Comparison of ENCODE assay signal across 8 cellular contexts in genomic region chr19:14505488-14506239, GRCh38. TPM values are rescaled to one million over a fixed set of nuclear protein-coding genes. Genes with fewer than 3 reads are reported as not detected.
DNase-seq lines count a peak whose midpoint lies in the region; ATAC-seq and TF ChIP-seq lines count a peak whose summit lies in the region.

No MANE protein-coding gene starts in this region.

- H3K4me3 ChIP-seq in SJCRH30 (peak overlapping the region; percentile 9; the same call in 1 of the 2 replicates), cardiac muscle cell (no peak overlapping the region), skeletal muscle satellite cell (ENCODE audit: low read length) (peak overlapping the region; percentile 4)

- no peak for ATAC-seq in GM19328 (IDR thresholded peaks at IDR 0.05; ENCODE audit: unreplicated experiment)

- H3K36me3 ChIP-seq in SJCRH30: no peaks in the 10 kb centered on the region
- H3K36me3 ChIP-seq in cardiac muscle cell: no peaks in the 10 kb centered on the region
- H3K36me3 ChIP-seq in skeletal muscle satellite cell (ENCODE audit: insufficient read depth, low read length): no peaks in the 10 kb centered on the region

- peak; percentile 44 for DNase-seq in ACHN
- DNase-seq in GM19240 (ENCODE audit: insufficient read length, low spot score): peak; percentile 41
- DNase-seq in SJCRH30: peak; percentile 80 to 90
- DNase-seq in activated gamma-delta T cell treated with anti-CD3 and anti-CD28 coated beads, Interleukin-2, amount 50 U/mL, for 16 hours (ENCODE audit: low read depth): peak; percentile 59
- DNase-seq in cardiac muscle cell (ENCODE audit: low read depth in 1 of 2, low spot score in 1 of 2): peak; percentile 64 to 69
- no peak for DNase-seq in NCI-H1930 (lab: John Stamatoyannopoulos, UW)

- peak overlapping the region; percentile 82 for H3K9ac ChIP-seq in skeletal muscle satellite cell (ENCODE audit: low read depth, low read length)

- peak; percentile 80 for TF ChIP-seq CTCF in cardiac muscle cell (IDR thresholded peaks at IDR 0.05; ENCODE audit: low read depth, low read length)

- H3K4me1 ChIP-seq in SJCRH30 (0 out of 2 replicates have a peak, but pooled peaks cover 6% of the 10 kb centered on the region), cardiac muscle cell (ENCODE audit: low read depth) (peaks cover 6% of the 10 kb centered on the region), skeletal muscle satellite cell (ENCODE audit: control insufficient read depth, insufficient read depth, low read length) (peaks cover 47% of the 10 kb centered on the region)

- H3K27me3 ChIP-seq in SJCRH30 (peaks cover 4% of the 10 kb centered on the region; the same call in 1 of the 2 replicates), cardiac muscle cell (peaks cover 5% of the 10 kb centered on the region), skeletal muscle satellite cell (ENCODE audit: control insufficient read depth, insufficient read depth, low read length) (no peaks in the 10 kb centered on the region)

- in situ Hi-C loops in ACHN (cut with HindIII; ENCODE audit: low pct_ligation_motif_present, low pct_unique_long_range_greater_than_20kb, low sequenced_read_pairs): no loop called here

- peak overlapping the region; percentile 66 for H3K27ac ChIP-seq in SJCRH30
- peak overlapping the region; percentile 80 for H3K27ac ChIP-seq in cardiac muscle cell

- peak overlapping the region; percentile 59 for H3K4me2 ChIP-seq in skeletal muscle satellite cell (ENCODE audit: low read length)

- H3K9me3 ChIP-seq in SJCRH30 (replicated peaks) (no peaks in the 10 kb centered on the region), cardiac muscle cell (ENCODE audit: low read depth) (no peaks in the 10 kb centered on the region), skeletal muscle satellite cell (replicated peaks; ENCODE audit: low read length) (no peaks in the 10 kb centered on the region)

RNA-seq across cellular contexts. Expression of gene GIPC1, which starts 9.7 kb away (rescaled TPM):
- total RNA-seq in SJCRH30 (2014; rRNA removed; shearing (Covaris generic)): 67.4 and 71.1 TPM in 2 replicates
- 133 and 172 TPM in 2 replicates for total RNA-seq in cardiac muscle cell
- polyA plus RNA-seq in cardiac muscle cell: 117 and 145 TPM in 2 replicates
- 133 and 141 TPM in 2 replicates for total RNA-seq in skeletal muscle satellite cell (2012; rRNA removed)

RNA-seq across cellular contexts. Expression of gene DNAJB1, which starts 12.5 kb away (rescaled TPM):
- total RNA-seq in SJCRH30 (2014; rRNA removed; shearing (Covaris generic)): 166 and 178 TPM in 2 replicates
- 41.8 and 56.4 TPM in 2 replicates for total RNA-seq in cardiac muscle cell
- 76.5 and 82.8 TPM in 2 replicates for polyA plus RNA-seq in cardiac muscle cell
- 74.3 and 74.9 TPM in 2 replicates for total RNA-seq in skeletal muscle satellite cell (2012; rRNA removed)

RNA-seq across cellular contexts. Expression of gene TECR, which starts 23.7 kb away (rescaled TPM):
- total RNA-seq in SJCRH30 (2014; rRNA removed; shearing (Covaris generic)): 188 and 189 TPM in 2 replicates
- total RNA-seq in cardiac muscle cell: 77.4 and 83.1 TPM in 2 replicates
- 245 and 345 TPM in 2 replicates for polyA plus RNA-seq in cardiac muscle cell
- total RNA-seq in skeletal muscle satellite cell (2012; rRNA removed): 21.0 and 33.6 TPM in 2 replicates

RNA-seq across cellular contexts. Expression of gene PTGER1, which starts 30.5 kb away (rescaled TPM):
- total RNA-seq in SJCRH30 (2014; rRNA removed; shearing (Covaris generic)): 1.2 and 1.7 TPM in 2 replicates
- 0.42 TPM in 1 of 2 replicates, not detected in the other for total RNA-seq in cardiac muscle cell
- 0.36 and 0.75 TPM in 2 replicates for polyA plus RNA-seq in cardiac muscle cell
- total RNA-seq in skeletal muscle satellite cell (2012; rRNA removed): 2.8 and 4.1 TPM in 2 replicates

Comparison
In these comparisons a context has a peak if more than half of its experiments do, and no peak if none do; other contexts are left out.
1. DNase-seq: peak in ACHN (single experiment), GM19240 (single experiment), SJCRH30 (2 of 2), activated gamma-delta T cell treated with anti-CD3 and anti-CD28 coated beads, Interleukin-2, amount 50 U/mL, for 16 hours (single experiment) and cardiac muscle cell (2 of 2); none in NCI-H1930 (0 of 2).